Comparison of ENCODE assay signal across 8 cellular contexts in the genomic region with DNA sequence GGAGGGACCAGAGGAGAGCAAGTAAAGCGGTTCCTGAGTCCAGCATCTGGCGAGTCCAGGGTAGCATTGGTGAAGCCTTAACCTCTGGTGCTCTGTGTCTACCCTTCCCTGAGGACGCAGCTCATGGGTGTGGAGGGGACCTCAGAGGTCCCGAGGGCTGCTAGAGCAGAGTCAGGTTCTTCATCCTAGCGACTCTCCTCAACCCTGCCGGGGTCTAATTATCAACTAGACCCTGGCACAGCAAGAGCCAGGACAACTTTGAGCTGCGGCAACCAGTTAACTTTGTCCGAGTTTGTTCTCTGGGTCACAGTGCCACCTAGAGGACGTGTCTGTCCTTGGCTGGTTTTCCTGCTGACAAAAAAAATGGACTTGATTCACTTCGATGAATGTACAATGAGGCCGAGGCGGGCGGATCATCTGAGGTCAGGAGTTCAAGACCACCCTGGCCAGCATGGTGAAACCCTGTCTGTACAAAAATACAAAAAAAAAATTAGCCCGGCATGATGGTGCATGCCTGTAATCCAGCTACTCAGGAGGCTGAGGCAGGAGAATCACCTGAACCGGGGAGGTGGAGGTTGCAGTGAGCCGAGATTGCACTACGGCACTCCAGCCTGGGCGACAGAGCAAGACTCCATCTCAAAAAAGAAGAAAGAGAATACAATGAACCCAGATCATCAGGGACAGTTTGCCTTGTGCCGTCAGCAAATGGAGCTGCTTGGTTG. TPM values are rescaled to one million over a fixed set of nuclear protein-coding genes. Genes with fewer than 3 reads are reported as not detected.
DNase-seq lines count a peak whose midpoint lies in the region; ATAC-seq, FAIRE-seq and TF ChIP-seq lines count a peak whose summit lies in the region.

No MANE protein-coding gene starts in this region.

- POLR2A ChIA-PET in HepG2 (lab: Yijun Ruan, JAX), result interaction anchor here (0.7 to 2.9 kb wide), 6 partner anchors 85 to 126 kb away, joined by 3 to 19 read pairs (median 4); a partner anchor contains a TSS

- H3K79me2 ChIP-seq in HepG2 (ENCODE audit: insufficient read depth, low read length), result peaks cover 6% of the 10 kb centered on the region

- peaks cover 21 to 41% of the 10 kb centered on the region in 2 experiments; a peak in 4 of 5 replicates for H3K36me3 ChIP-seq in HepG2 (replicated peaks in 1 of 2; ENCODE audit: control insufficient read depth in 1 of 2, insufficient read depth in 2 of 2, low read length in 2 of 2)

- no peak overlapping the region for H3K4me2 ChIP-seq in HepG2 (ENCODE audit: low read depth, low read length)

- peak; percentile 71 for TF ChIP-seq RAD21 in HepG2 (CRISPR knock-in tag; IDR thresholded peaks at IDR 0.05)

- H2AFZ ChIP-seq in HepG2 (ENCODE audit: low read length), result no peak overlapping the region

- CTCF ChIA-PET in HepG2 (lab: Yijun Ruan, JAX; ENCODE audit: low intra/inter-chr PET ratio, low total read pairs), result interaction anchor here (1.3 to 2.4 kb wide), 3 partner anchors 123 to 147 kb away, joined by 3 to 33 read pairs (median 8); no protein-coding TSS in a partner anchor

- intact Hi-C loops in HepG2 (cut with micrococcal nuclease; ENCODE audit: unreplicated experiment), result loop anchor here (1.0 kb wide), 1 partner anchor 124 kb away; no protein-coding TSS in a partner anchor

- no peaks in the 10 kb centered on the region; a peak in 1 of 5 replicates for H3K27me3 ChIP-seq in HepG2 (ENCODE audit: control insufficient read depth in 1 of 2, insufficient read depth in 2 of 2, low read length in 2 of 2)

- ATAC-seq in HG02642 (IDR thresholded peaks at IDR 0.05; ENCODE audit: poor library complexity, unreplicated experiment) (peak; percentile 37), HepG2 (peak; percentile 61), HG03139 (IDR thresholded peaks at IDR 0.05; ENCODE audit: unreplicated experiment) (no peak)

- TF ChIP-seq POLR2A in HepG2 (IDR thresholded peaks at IDR 0.05; ENCODE audit: insufficient read depth in 1 of 2, low read depth in 2 of 2, low read length in 2 of 2), result no peak

- in situ Hi-C loops in HepG2 (cut with HindIII; ENCODE audit: extremely low pct_ligation_motif_present, low pct_unique_long_range_greater_than_20kb), result loop anchor here (5.0 kb wide), 1 partner anchor 123 kb away; no protein-coding TSS in a partner anchor

- H4K20me1 ChIP-seq in HepG2 (ENCODE audit: insufficient read depth, low read length), result peaks cover 3% of the 10 kb centered on the region; the same call in 1 of the 2 replicates

- no TSS peak for BruUV-seq in HepG2 (replicated peaks; lab: Mats Ljungman, UMichigan)

- WGBS in HepG2 (ENCODE audit: low lambda C conversion rate), result 56% methylated on average over 15 of the region's 19 CpGs

- H3K9me3 ChIP-seq in HepG2 (ENCODE audit: low read length), result no peaks in the 10 kb centered on the region

- no peak overlapping the region for H3K4me3 ChIP-seq in HepG2 (replicated peaks in 1 of 3; ENCODE audit: insufficient read depth in 1 of 3, low read depth in 2 of 3, low read length in 3 of 3)

- peak overlapping the region; percentile 33 for H3K27ac ChIP-seq in HepG2 (ENCODE audit: extremely low read length, insufficient read depth, low read length)

- H3K9ac ChIP-seq in HepG2 (ENCODE audit: insufficient read depth, low read depth, low read length), result no peak overlapping the region

- peak; percentile 88 for TF ChIP-seq CTCF in HepG2 (CRISPR knock-in tag; IDR thresholded peaks at IDR 0.05)

- FAIRE-seq in HepG2 (lab: Jason Lieb, UNC), result peak; percentile 91

- TF ChIP-seq EP300 in HepG2 (IDR thresholded peaks at IDR 0.05; ENCODE audit: low read depth in 2 of 2, low read length in 2 of 2) (no peak), HepG2 (CRISPR knock-in tag; IDR thresholded peaks at IDR 0.05; ENCODE audit: borderline replicate concordance) (no peak)

- DNase-seq in C1 segment of cervical spinal cord (lab: John Stamatoyannopoulos, UW) (peak in 13 of 14 donors; percentile 15 to 78 (median 59)), NCI-H69 (lab: John Stamatoyannopoulos, UW) (peak; percentile 78), dermis blood vessel endothelial cell (peak; percentile 91), HepG2 (ENCODE audit: low spot score) (peak; percentile 75)
- DNase-seq in activated CD4-positive, alpha-beta T cell treated with anti-CD3 and anti-CD28 coated beads, Interleukin-2, amount 50 U/mL, for 4 hours, result peak; percentile 77 to 80
- DNase-seq in stimulated activated CD4-positive, alpha-beta T cell treated with anti-CD3 and anti-CD28 coated beads, Interleukin-4, amount 100 ng/mL, for 1 hour, result peak; percentile 77

- H3K4me1 ChIP-seq in HepG2 (ENCODE audit: insufficient read depth, low read length), result peaks cover 47% of the 10 kb centered on the region

RNA-seq across cellular contexts. Expression of a gene that starts 24.9 kb away (rescaled TPM):
- 0.68 and 1.4 TPM in 2 replicates for total RNA-seq in dermis blood vessel endothelial cell
- total RNA-seq in HepG2 (2016; rRNA removed; fragmentation: Illumina TruSeq; extraction: Trizol), result 0.71 and 0.86 TPM in 2 replicates
- total RNA-seq in HepG2 (2016; cell fraction: cytosol; rRNA removed; fragmentation: Illumina TruSeq; extraction: Trizol; ENCODE audit: low read depth), result 0.35 and 0.40 TPM in 2 replicates
- total RNA-seq in HepG2 (2016; cell fraction: insoluble cytoplasmic fraction; rRNA removed; fragmentation: Illumina TruSeq; extraction: Trizol), result 0.65 and 0.85 TPM in 2 replicates
- total RNA-seq in HepG2 (2016; cell fraction: membrane; rRNA removed; fragmentation: Illumina TruSeq; extraction: Trizol), result 0.83 and 1.3 TPM in 2 replicates
- total RNA-seq in HepG2 (2016; cell fraction: nucleus; rRNA removed; fragmentation: Illumina TruSeq; extraction: Trizol), result 0.50 and 1.3 TPM in 2 replicates
- 1.2 and 2.0 TPM in 2 replicates for polyA plus RNA-seq in HepG2 (2011; rRNA removed)
- polyA plus RNA-seq in HepG2 (2011; cell fraction: cytosol; rRNA removed), result 1.4 and 2.8 TPM in 2 replicates
- 6.3 and 8.3 TPM in 2 replicates for polyA plus RNA-seq in HepG2 (2011; cell fraction: nucleus; rRNA removed)
- 0.81 and 1.2 TPM in 2 replicates for polyA plus RNA-seq in HepG2 (2012)
- polyA plus RNA-seq in HepG2 (2016; cell fraction: cytosol; fragmentation: Illumina TruSeq; extraction: Trizol; ENCODE audit: low read depth), result 0.16 and 0.19 TPM in 2 replicates
- polyA plus RNA-seq in HepG2 (2016; cell fraction: insoluble cytoplasmic fraction; fragmentation: Illumina TruSeq; extraction: Trizol; ENCODE audit: low read depth), result 1.1 and 1.7 TPM in 2 replicates
- polyA plus RNA-seq in HepG2 (2016; cell fraction: membrane; fragmentation: Illumina TruSeq; extraction: Trizol; ENCODE audit: low read depth), result 0.68 and 0.82 TPM in 2 replicates
- 1.3 and 2.4 TPM in 2 replicates for polyA plus RNA-seq in HepG2 (2016; cell fraction: nucleus; fragmentation: Illumina TruSeq; extraction: Trizol; ENCODE audit: insufficient read depth, low read depth)
- polyA minus RNA-seq in HepG2 (2011; rRNA and poly(A)+ RNA removed; ENCODE audit: low replicate concordance), result 2.0 and 5.3 TPM in 2 replicates
- polyA minus RNA-seq in HepG2 (2011; cell fraction: cytosol; rRNA and poly(A)+ RNA removed), result 1.3 and 1.5 TPM in 2 replicates
- polyA minus RNA-seq in HepG2 (2011; cell fraction: nucleus; rRNA and poly(A)+ RNA removed), result 1.9 and 3.7 TPM in 2 replicates

RNA-seq across cellular contexts. Expression of a gene that starts 25.6 kb away (rescaled TPM):
- 95.3 and 191 TPM in 2 replicates for total RNA-seq in dermis blood vessel endothelial cell
- 278 and 337 TPM in 2 replicates for total RNA-seq in HepG2 (2016; rRNA removed; fragmentation: Illumina TruSeq; extraction: Trizol)
- total RNA-seq in HepG2 (2016; cell fraction: cytosol; rRNA removed; fragmentation: Illumina TruSeq; extraction: Trizol; ENCODE audit: low read depth), result 98.4 and 99.8 TPM in 2 replicates
- total RNA-seq in HepG2 (2016; cell fraction: insoluble cytoplasmic fraction; rRNA removed; fragmentation: Illumina TruSeq; extraction: Trizol), result 323 and 362 TPM in 2 replicates
- 84.6 and 89.0 TPM in 2 replicates for total RNA-seq in HepG2 (2016; cell fraction: membrane; rRNA removed; fragmentation: Illumina TruSeq; extraction: Trizol)
- total RNA-seq in HepG2 (2016; cell fraction: nucleus; rRNA removed; fragmentation: Illumina TruSeq; extraction: Trizol), result 193 and 208 TPM in 2 replicates
- polyA plus RNA-seq in HepG2 (2011; rRNA removed), result 366 and 368 TPM in 2 replicates
- polyA plus RNA-seq in HepG2 (2011; cell fraction: cytosol; rRNA removed), result 715 and 846 TPM in 2 replicates
- polyA plus RNA-seq in HepG2 (2011; cell fraction: nucleus; rRNA removed), result 199 and 226 TPM in 2 replicates
- 207 and 262 TPM in 2 replicates for polyA plus RNA-seq in HepG2 (2012)
- polyA plus RNA-seq in HepG2 (2016; cell fraction: cytosol; fragmentation: Illumina TruSeq; extraction: Trizol; ENCODE audit: low read depth), result 72.4 and 85.3 TPM in 2 replicates
- polyA plus RNA-seq in HepG2 (2016; cell fraction: insoluble cytoplasmic fraction; fragmentation: Illumina TruSeq; extraction: Trizol; ENCODE audit: low read depth), result 186 TPM in 2 replicates
- polyA plus RNA-seq in HepG2 (2016; cell fraction: membrane; fragmentation: Illumina TruSeq; extraction: Trizol; ENCODE audit: low read depth), result 52.4 and 56.3 TPM in 2 replicates
- polyA plus RNA-seq in HepG2 (2016; cell fraction: nucleus; fragmentation: Illumina TruSeq; extraction: Trizol; ENCODE audit: insufficient read depth, low read depth), result 235 and 237 TPM in 2 replicates
- polyA minus RNA-seq in HepG2 (2011; rRNA and poly(A)+ RNA removed; ENCODE audit: low replicate concordance), result 73.2 and 83.5 TPM in 2 replicates
- polyA minus RNA-seq in HepG2 (2011; cell fraction: cytosol; rRNA and poly(A)+ RNA removed), result 58.6 and 70.0 TPM in 2 replicates
- 42.1 and 44.4 TPM in 2 replicates for polyA minus RNA-seq in HepG2 (2011; cell fraction: nucleus; rRNA and poly(A)+ RNA removed)

RNA-seq across cellular contexts. Expression of a gene that starts 38.3 kb away (rescaled TPM):
- total RNA-seq in dermis blood vessel endothelial cell (0.14 and 0.17 TPM in 2 replicates), HepG2 (2016; rRNA removed; fragmentation: Illumina TruSeq; extraction: Trizol) (0.32 and 0.89 TPM in 2 replicates)
- total RNA-seq in HepG2 (2016; cell fraction: cytosol; rRNA removed; fragmentation: Illumina TruSeq; extraction: Trizol; ENCODE audit: low read depth), result 0.30 and 0.44 TPM in 2 replicates
- total RNA-seq in HepG2 (2016; cell fraction: insoluble cytoplasmic fraction; rRNA removed; fragmentation: Illumina TruSeq; extraction: Trizol), result 0.19 and 0.69 TPM in 2 replicates
- total RNA-seq in HepG2 (2016; cell fraction: membrane; rRNA removed; fragmentation: Illumina TruSeq; extraction: Trizol), result 0.28 and 0.41 TPM in 2 replicates
- 1.1 and 1.4 TPM in 2 replicates for total RNA-seq in HepG2 (2016; cell fraction: nucleus; rRNA removed; fragmentation: Illumina TruSeq; extraction: Trizol)
- 4.0 TPM in 2 replicates for polyA plus RNA-seq in HepG2 (2011; rRNA removed)
- 0.47 and 1.4 TPM in 2 replicates for polyA plus RNA-seq in HepG2 (2011; cell fraction: cytosol; rRNA removed)
- 61.3 and 67.2 TPM in 2 replicates for polyA plus RNA-seq in HepG2 (2011; cell fraction: nucleus; rRNA removed)
- polyA plus RNA-seq in HepG2 (2012), result 5.6 and 8.4 TPM in 2 replicates
- 0.37 TPM in 1 of 2 replicates, not detected in the other for polyA plus RNA-seq in HepG2 (2016; cell fraction: cytosol; fragmentation: Illumina TruSeq; extraction: Trizol; ENCODE audit: low read depth)
- 0.09 TPM in 1 of 2 replicates, not detected in the other for polyA plus RNA-seq in HepG2 (2016; cell fraction: insoluble cytoplasmic fraction; fragmentation: Illumina TruSeq; extraction: Trizol; ENCODE audit: low read depth)
- not detected in 2 replicates for polyA plus RNA-seq in HepG2 (2016; cell fraction: membrane; fragmentation: Illumina TruSeq; extraction: Trizol; ENCODE audit: low read depth)
- 9.8 and 10.6 TPM in 2 replicates for polyA plus RNA-seq in HepG2 (2016; cell fraction: nucleus; fragmentation: Illumina TruSeq; extraction: Trizol; ENCODE audit: insufficient read depth, low read depth)
- 0.86 and 2.2 TPM in 2 replicates for polyA minus RNA-seq in HepG2 (2011; rRNA and poly(A)+ RNA removed; ENCODE audit: low replicate concordance)
- polyA minus RNA-seq in HepG2 (2011; cell fraction: cytosol; rRNA and poly(A)+ RNA removed), result 0.49 TPM in 1 of 2 replicates, not detected in the other
- polyA minus RNA-seq in HepG2 (2011; cell fraction: nucleus; rRNA and poly(A)+ RNA removed), result 5.0 and 5.3 TPM in 2 replicates

RNA-seq across cellular contexts. Expression of a gene that starts 47.7 kb away (rescaled TPM):
- total RNA-seq in dermis blood vessel endothelial cell, result 0.17 TPM in 1 of 2 replicates, not detected in the other
- 0.09 TPM in 1 of 2 replicates, not detected in the other for total RNA-seq in HepG2 (2016; rRNA removed; fragmentation: Illumina TruSeq; extraction: Trizol)
- not detected in 2 replicates for total RNA-seq in HepG2 (2016; cell fraction: cytosol; rRNA removed; fragmentation: Illumina TruSeq; extraction: Trizol; ENCODE audit: low read depth)
- 0.15 TPM in 1 of 2 replicates, not detected in the other for total RNA-seq in HepG2 (2016; cell fraction: insoluble cytoplasmic fraction; rRNA removed; fragmentation: Illumina TruSeq; extraction: Trizol)
- total RNA-seq in HepG2 (2016; cell fraction: membrane; rRNA removed; fragmentation: Illumina TruSeq; extraction: Trizol), result not detected in 2 replicates
- total RNA-seq in HepG2 (2016; cell fraction: nucleus; rRNA removed; fragmentation: Illumina TruSeq; extraction: Trizol), result 0.16 and 0.19 TPM in 2 replicates
- 0.18 and 0.37 TPM in 2 replicates for polyA plus RNA-seq in HepG2 (2011; rRNA removed)
- 0.16 and 0.19 TPM in 2 replicates for polyA plus RNA-seq in HepG2 (2011; cell fraction: cytosol; rRNA removed)
- 0.66 and 0.74 TPM in 2 replicates for polyA plus RNA-seq in HepG2 (2011; cell fraction: nucleus; rRNA removed)
- polyA plus RNA-seq in HepG2 (2012), result 0.31 and 0.51 TPM in 2 replicates
- not detected in 2 replicates for polyA plus RNA-seq in HepG2 (2016; cell fraction: cytosol; fragmentation: Illumina TruSeq; extraction: Trizol; ENCODE audit: low read depth)
- polyA plus RNA-seq in HepG2 (2016; cell fraction: insoluble cytoplasmic fraction; fragmentation: Illumina TruSeq; extraction: Trizol; ENCODE audit: low read depth), result 0.05 and 0.12 TPM in 2 replicates
- not detected in 2 replicates for polyA plus RNA-seq in HepG2 (2016; cell fraction: membrane; fragmentation: Illumina TruSeq; extraction: Trizol; ENCODE audit: low read depth)
- 0.35 and 0.44 TPM in 2 replicates for polyA plus RNA-seq in HepG2 (2016; cell fraction: nucleus; fragmentation: Illumina TruSeq; extraction: Trizol; ENCODE audit: insufficient read depth, low read depth)
- 0.20 and 0.30 TPM in 2 replicates for polyA minus RNA-seq in HepG2 (2011; rRNA and poly(A)+ RNA removed; ENCODE audit: low replicate concordance)
- polyA minus RNA-seq in HepG2 (2011; cell fraction: cytosol; rRNA and poly(A)+ RNA removed), result 0.26 and 0.30 TPM in 2 replicates
- 0.26 and 0.37 TPM in 2 replicates for polyA minus RNA-seq in HepG2 (2011; cell fraction: nucleus; rRNA and poly(A)+ RNA removed)
